Comparison of ENCODE assay signal across 11 cellular contexts in the genomic region with DNA sequence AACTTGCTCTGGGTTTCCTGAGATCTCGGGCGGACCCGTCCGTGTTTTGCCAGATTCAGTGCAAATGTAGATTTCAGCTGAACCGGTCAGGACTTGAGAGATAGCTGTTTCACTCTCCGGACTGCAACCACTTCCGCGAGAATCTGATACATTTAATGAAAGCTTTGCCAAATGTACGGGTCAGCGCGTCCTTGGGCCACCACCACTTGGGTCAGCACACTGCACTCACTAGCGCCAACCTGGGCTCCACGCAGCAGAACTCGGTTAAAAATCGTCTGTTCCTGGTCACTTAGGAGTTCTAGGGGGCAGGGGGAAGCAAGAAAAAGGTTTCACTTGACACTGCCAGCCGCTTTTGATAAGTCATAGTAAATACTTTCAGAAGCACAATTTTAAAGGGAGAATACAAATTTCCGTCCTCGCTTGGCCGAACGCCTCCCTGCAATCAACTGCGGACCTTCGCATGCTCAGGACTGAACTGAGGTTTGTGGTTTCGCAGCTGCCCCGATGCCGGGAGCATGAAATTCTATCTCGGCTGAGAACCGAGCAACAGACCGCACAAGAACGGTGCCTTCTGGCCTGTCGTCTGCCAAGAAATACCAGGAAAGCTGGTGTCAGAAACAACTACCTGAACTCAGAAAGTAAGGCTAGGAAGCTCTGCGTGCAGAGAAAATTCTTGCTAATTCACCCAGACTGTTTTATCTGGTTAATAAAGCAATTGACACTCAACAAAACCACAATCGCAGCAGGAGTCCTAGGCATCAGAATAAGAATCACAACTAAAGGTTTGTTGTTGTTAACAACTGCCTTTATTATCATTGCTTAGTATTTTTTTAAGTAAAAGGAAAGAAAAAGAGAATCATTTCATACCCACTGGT. TPM values are rescaled to one million over a fixed set of nuclear protein-coding genes. Genes with fewer than 3 reads are reported as not detected.
A peak's percentile ranks its signal among the peaks of the same experiment; 100 is the strongest.
DNase-seq lines count a peak whose midpoint lies in the region; ATAC-seq and TF ChIP-seq lines count a peak whose summit lies in the region.
"Had no signal": no experiment of that assay in that cellular context is flagged by ENCODE, and none has a peak within 500 bp of the region (broad histone marks: within the 10 kb centered on the region; RNA-seq: fewer than 3 reads in every experiment).

No MANE protein-coding gene starts in this region.

- H3K27ac ChIP-seq in cardiac muscle cell, result no peak overlapping the region
- no peak overlapping the region for H3K27ac ChIP-seq in heart left ventricle
- no peak overlapping the region for H3K27ac ChIP-seq in right lobe of liver
- H3K27ac ChIP-seq in vagina, result peak overlapping the region; percentile 99

- H3K4me1 Mint-ChIP-seq in activated CD4-positive, alpha-beta T cell treated with anti-CD3 and anti-CD28 coated beads, Interleukin-2, amount 10 ng/mL, durations not matched to agents 7 days and 5 days, result peaks cover 7% of the 10 kb centered on the region
- H3K4me1 Mint-ChIP-seq: activated B cell treated with CpG ODN at 0.5 μM for 24 hours had no signal

- no peak overlapping the region for H3K4me3 Mint-ChIP-seq in activated CD4-positive, alpha-beta T cell treated with anti-CD3 and anti-CD28 coated beads, Interleukin-2, amount 10 ng/mL, durations not matched to agents 7 days and 5 days
- H3K4me3 Mint-ChIP-seq: activated B cell treated with CpG ODN at 0.5 μM for 24 hours had no signal

- DNase-seq in cardiac muscle cell (ENCODE audit: low read depth in 1 of 2, low spot score in 1 of 2) (peak in 1 of 2 donors; percentile 55), heart left ventricle (no peak), astrocyte of the cerebellum (ENCODE audit: low read depth) (peak; percentile 20), right lobe of liver (no peak), vagina (ENCODE audit: extremely low spot score in 2 of 2) (no peak), SKM-1 treated with dmso at 0.1 percent for 144 hours (lab: John Stamatoyannopoulos, UW; ENCODE audit: unreplicated experiment) (no peak), GM03348 (ENCODE audit: low spot score) (no peak)
- no peak for DNase-seq in activated CD4-positive, alpha-beta T cell treated with anti-CD3 and anti-CD28 coated beads, Interleukin-2, amount 10 ng/mL, durations not matched to agents 7 days and 5 days
- DNase-seq: activated B cell treated with CpG ODN at 0.5 μM for 24 hours, amygdala, NCI-H2081 treated with DMSO at 0.1 percent for 48 hours had no signal

- no peaks in the 10 kb centered on the region for H3K9me3 Mint-ChIP-seq in activated CD4-positive, alpha-beta T cell treated with anti-CD3 and anti-CD28 coated beads, Interleukin-2, amount 10 ng/mL, durations not matched to agents 7 days and 5 days
- H3K9me3 Mint-ChIP-seq: activated B cell treated with CpG ODN at 0.5 μM for 24 hours had no signal

- H3K36me3 ChIP-seq in cardiac muscle cell, result no peaks in the 10 kb centered on the region
- no peaks in the 10 kb centered on the region for H3K36me3 ChIP-seq in heart left ventricle
- no peaks in the 10 kb centered on the region for H3K36me3 ChIP-seq in right lobe of liver
- no peaks in the 10 kb centered on the region for H3K36me3 ChIP-seq in vagina

- no peak for TF ChIP-seq POLR2A in heart left ventricle (IDR thresholded peaks at IDR 0.05)
- no peak for TF ChIP-seq POLR2A in right lobe of liver (IDR thresholded peaks at IDR 0.05)
- no peak for TF ChIP-seq POLR2A in vagina (IDR thresholded peaks at IDR 0.05)

- ATAC-seq in heart left ventricle (no peak), right lobe of liver (peak; percentile 47 to 71 (median 60))

- CTCF ChIA-PET in activated CD4-positive, alpha-beta T cell treated with anti-CD3 and anti-CD28 coated beads, Interleukin-2, amount 10 ng/mL, durations not matched to agents 7 days and 5 days (lab: Charles Lee), result interaction anchor here (0.6 kb wide), 1 partner anchor 16 kb away, joined by 3 read pairs; no protein-coding TSS in a partner anchor

- intact Hi-C loops in heart left ventricle (cut with DNase I) (no loop called here), right lobe of liver (cut with DNase I) (no loop called here), vagina (cut with DNase I) (no loop called here)

- H3K27me3 ChIP-seq in cardiac muscle cell, result peaks cover 51% of the 10 kb centered on the region
- peaks cover 31 to 99% (median 81%) of the 10 kb centered on the region in 9 donors for H3K27me3 ChIP-seq in heart left ventricle
- H3K27me3 ChIP-seq in right lobe of liver, result peaks cover 20 to 63% of the 10 kb centered on the region in 2 donors
- H3K27me3 ChIP-seq in vagina, result no peaks in the 10 kb centered on the region

- in situ Hi-C loops in astrocyte of the cerebellum (cut with HindIII; ENCODE audit: low sequenced_read_pairs), result no loop called here

- peaks cover 3% of the 10 kb centered on the region for H3K36me3 Mint-ChIP-seq in activated CD4-positive, alpha-beta T cell treated with anti-CD3 and anti-CD28 coated beads, Interleukin-2, amount 10 ng/mL, durations not matched to agents 7 days and 5 days (ENCODE audit: low read depth)

- POLR2A ChIA-PET in activated CD4-positive, alpha-beta T cell treated with anti-CD3 and anti-CD28 coated beads, Interleukin-2, amount 10 ng/mL, durations not matched to agents 7 days and 5 days (lab: Charles Lee), result no interaction called here

- TF ChIP-seq CTCF in cardiac muscle cell (IDR thresholded peaks at IDR 0.05; ENCODE audit: low read depth, low read length) (no peak), heart left ventricle (IDR thresholded peaks at IDR 0.05) (no peak), astrocyte of the cerebellum (IDR thresholded peaks at IDR 0.05; ENCODE audit: low read depth, low read length, missing control alignments) (no peak), right lobe of liver (IDR thresholded peaks at IDR 0.05) (no peak), vagina (IDR thresholded peaks at IDR 0.05) (no peak)

- H3K4me1 ChIP-seq in cardiac muscle cell (ENCODE audit: low read depth) (peaks cover 15% of the 10 kb centered on the region), heart left ventricle (peaks cover 0 to 35% (median 9%) of the 10 kb centered on the region in 12 donors), right lobe of liver (peaks cover 0 to 19% (median 0%) of the 10 kb centered on the region in 4 donors), vagina (peaks cover 23% of the 10 kb centered on the region)

- H3K27ac Mint-ChIP-seq in activated CD4-positive, alpha-beta T cell treated with anti-CD3 and anti-CD28 coated beads, Interleukin-2, amount 10 ng/mL, durations not matched to agents 7 days and 5 days, result no peak overlapping the region
- H3K27ac Mint-ChIP-seq: activated B cell treated with CpG ODN at 0.5 μM for 24 hours had no signal

- H3K27me3 Mint-ChIP-seq in activated CD4-positive, alpha-beta T cell treated with anti-CD3 and anti-CD28 coated beads, Interleukin-2, amount 10 ng/mL, durations not matched to agents 7 days and 5 days, result peaks cover 85% of the 10 kb centered on the region

- H3K9me3 ChIP-seq in cardiac muscle cell (ENCODE audit: low read depth), result no peaks in the 10 kb centered on the region
- H3K9me3 ChIP-seq in heart left ventricle, result no peaks in the 10 kb centered on the region
- no peaks in the 10 kb centered on the region for H3K9me3 ChIP-seq in right lobe of liver
- no peaks in the 10 kb centered on the region for H3K9me3 ChIP-seq in vagina

- H3K4me3 ChIP-seq in cardiac muscle cell (peak overlapping the region; percentile 37), heart left ventricle (no peak overlapping the region), astrocyte of the cerebellum (ENCODE audit: low read depth, low read length) (peak overlapping the region; percentile 12), right lobe of liver (no peak overlapping the region), vagina (peak overlapping the region; percentile 70 to 78)

- 2 to 4% (median 2%) methylated on average over 31 to 32 of the region's 32 CpGs for WGBS in heart left ventricle, 4 donors
- 2% methylated on average over 20 of the region's 32 CpGs for WGBS in right lobe of liver (ENCODE audit: insufficient coverage, low coverage, low lambda C conversion rate, missing lambda C conversion rate)

RNA-seq across cellular contexts. Expression of gene ISL1, which starts 4.2 kb away (rescaled TPM):
- total RNA-seq in cardiac muscle cell (10.4 and 17.2 TPM in 2 replicates), heart left ventricle (under 1 TPM in 2 of 9 donors, not detected in 7; 0.08 to 0.61 TPM), right lobe of liver (not detected), vagina (25.0 TPM)
- polyA plus RNA-seq in cardiac muscle cell (8.5 and 11.2 TPM in 2 replicates), heart left ventricle (not detected)
- total RNA-seq in activated CD4-positive, alpha-beta T cell treated with anti-CD3 and anti-CD28 coated beads, Interleukin-2, amount 10 ng/mL, durations not matched to agents 7 days and 5 days, result not detected
- total RNA-seq: activated B cell treated with CpG ODN at 0.5 μM for 24 hours had no signal

Comparison
In these comparisons a context has a peak if more than half of its experiments do, and no peak if none do; other contexts are left out.
1. H3K4me3 ChIP-seq: peak in cardiac muscle cell (single experiment), astrocyte of the cerebellum (single experiment) and vagina (2 of 2); none in heart left ventricle (0 of 12) and right lobe of liver (0 of 3).
2. ATAC-seq: peak in right lobe of liver (4 of 4); none in heart left ventricle (0 of 4).